In the genomic region with DNA sequence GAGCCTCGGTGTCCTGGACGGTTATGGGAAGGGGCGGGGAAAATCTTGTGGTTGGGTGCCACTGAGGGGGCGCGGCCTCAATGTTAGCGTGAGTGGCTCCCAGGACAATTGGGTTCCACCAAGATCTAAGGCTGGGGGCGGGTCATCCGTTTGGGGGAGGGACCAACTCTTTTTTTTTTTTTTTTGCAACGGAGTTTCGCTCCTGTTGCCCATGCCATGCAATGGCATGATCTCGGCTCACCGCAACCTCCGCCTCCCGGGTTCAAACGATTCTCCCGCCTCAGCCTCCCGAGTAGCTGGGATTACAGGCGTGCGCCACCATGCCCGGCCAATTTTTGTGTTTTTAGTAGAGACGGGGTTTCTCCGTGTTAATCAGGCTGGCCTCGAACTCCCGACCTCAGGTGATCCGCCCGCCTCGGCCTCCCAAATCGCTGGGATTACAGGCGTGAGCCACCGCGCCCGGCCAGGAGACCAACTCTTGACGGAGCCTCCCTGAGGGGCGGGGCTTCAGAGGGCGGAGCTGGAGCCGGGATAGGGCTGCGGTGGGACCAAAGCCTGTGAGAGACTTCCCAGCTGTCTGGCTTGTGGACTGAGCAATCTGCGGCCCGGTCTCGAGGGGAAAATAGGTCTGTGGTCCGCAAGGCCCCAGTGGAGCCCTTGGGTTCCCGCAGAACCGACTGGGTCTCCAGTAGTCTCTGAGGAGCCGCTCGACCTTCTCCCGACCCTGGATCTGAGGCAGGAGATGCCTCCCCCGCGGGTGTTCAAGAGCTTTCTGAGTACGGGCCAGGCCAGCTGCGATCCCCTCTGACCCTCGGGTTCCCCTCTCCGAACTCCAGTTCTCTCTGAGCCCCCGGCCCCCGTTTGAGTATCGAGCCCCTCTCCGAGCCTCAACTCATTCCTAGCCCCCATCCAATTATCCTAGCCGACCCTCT, we compare ENCODE assay signal across 1 cellular context.
A peak's percentile ranks its signal among the peaks of the same experiment; 100 is the strongest.
TF ChIP-seq lines count a peak whose summit lies in the region.

No MANE protein-coding gene starts in this region.

TF ChIP-seq in HepG2, 621 proteins besides CTCF, POLR2A, EP300 and RAD21 (continued from another document and continues in another):
- TF ChIP-seq ZNF205 (CRISPR knock-in tag; IDR thresholded peaks at IDR 0.05), result peak; percentile 84
- TF ChIP-seq, protein P1, sequence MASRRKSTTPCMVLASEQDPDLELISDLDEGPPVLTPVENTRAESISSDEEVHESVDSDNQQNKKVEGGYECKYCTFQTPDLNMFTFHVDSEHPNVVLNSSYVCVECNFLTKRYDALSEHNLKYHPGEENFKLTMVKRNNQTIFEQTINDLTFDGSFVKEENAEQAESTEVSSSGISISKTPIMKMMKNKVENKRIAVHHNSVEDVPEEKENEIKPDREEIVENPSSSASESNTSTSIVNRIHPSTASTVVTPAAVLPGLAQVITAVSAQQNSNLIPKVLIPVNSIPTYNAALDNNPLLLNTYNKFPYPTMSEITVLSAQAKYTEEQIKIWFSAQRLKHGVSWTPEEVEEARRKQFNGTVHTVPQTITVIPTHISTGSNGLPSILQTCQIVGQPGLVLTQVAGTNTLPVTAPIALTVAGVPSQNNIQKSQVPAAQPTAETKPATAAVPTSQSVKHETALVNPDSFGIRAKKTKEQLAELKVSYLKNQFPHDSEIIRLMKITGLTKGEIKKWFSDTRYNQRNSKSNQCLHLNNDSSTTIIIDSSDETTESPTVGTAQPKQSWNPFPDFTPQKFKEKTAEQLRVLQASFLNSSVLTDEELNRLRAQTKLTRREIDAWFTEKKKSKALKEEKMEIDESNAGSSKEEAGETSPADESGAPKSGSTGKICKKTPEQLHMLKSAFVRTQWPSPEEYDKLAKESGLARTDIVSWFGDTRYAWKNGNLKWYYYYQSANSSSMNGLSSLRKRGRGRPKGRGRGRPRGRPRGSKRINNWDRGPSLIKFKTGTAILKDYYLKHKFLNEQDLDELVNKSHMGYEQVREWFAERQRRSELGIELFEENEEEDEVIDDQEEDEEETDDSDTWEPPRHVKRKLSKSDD (CRISPR knock-in tag; IDR thresholded peaks at IDR 0.05; ENCODE audit: low read depth), result peak; percentile 63
- no peak for TF ChIP-seq CENPX (CRISPR knock-in tag; IDR thresholded peaks at IDR 0.05)
- TF ChIP-seq ZNF678 (CRISPR knock-in tag; IDR thresholded peaks at IDR 0.05), result no peak; the same call in 1 of the 2 replicates
- TF ChIP-seq MTF1 (CRISPR knock-in tag; IDR thresholded peaks at IDR 0.05), result no peak
- TF ChIP-seq, protein P2, sequence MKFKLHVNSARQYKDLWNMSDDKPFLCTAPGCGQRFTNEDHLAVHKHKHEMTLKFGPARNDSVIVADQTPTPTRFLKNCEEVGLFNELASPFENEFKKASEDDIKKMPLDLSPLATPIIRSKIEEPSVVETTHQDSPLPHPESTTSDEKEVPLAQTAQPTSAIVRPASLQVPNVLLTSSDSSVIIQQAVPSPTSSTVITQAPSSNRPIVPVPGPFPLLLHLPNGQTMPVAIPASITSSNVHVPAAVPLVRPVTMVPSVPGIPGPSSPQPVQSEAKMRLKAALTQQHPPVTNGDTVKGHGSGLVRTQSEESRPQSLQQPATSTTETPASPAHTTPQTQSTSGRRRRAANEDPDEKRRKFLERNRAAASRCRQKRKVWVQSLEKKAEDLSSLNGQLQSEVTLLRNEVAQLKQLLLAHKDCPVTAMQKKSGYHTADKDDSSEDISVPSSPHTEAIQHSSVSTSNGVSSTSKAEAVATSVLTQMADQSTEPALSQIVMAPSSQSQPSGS (CRISPR knock-in tag; IDR thresholded peaks at IDR 0.05), result peak; percentile 78; the same call in 1 of the 2 replicates
- TF ChIP-seq NR3C1 (CRISPR knock-in tag; IDR thresholded peaks at IDR 0.05), result no peak
- TF ChIP-seq NFIB (CRISPR knock-in tag; IDR thresholded peaks at IDR 0.05; ENCODE audit: borderline replicate concordance), result 0 out of 2 replicates have a peak, but pooled peaks have one; percentile 62
- no peak for TF ChIP-seq JUN (CRISPR knock-in tag; IDR thresholded peaks at IDR 0.05)
- TF ChIP-seq RFX3 (CRISPR knock-in tag; IDR thresholded peaks at IDR 0.05), result no peak
- TF ChIP-seq RARA (CRISPR knock-in tag; IDR thresholded peaks at IDR 0.05), result peak; percentile 41; the same call in 1 of the 2 replicates
- TF ChIP-seq, protein P3, sequence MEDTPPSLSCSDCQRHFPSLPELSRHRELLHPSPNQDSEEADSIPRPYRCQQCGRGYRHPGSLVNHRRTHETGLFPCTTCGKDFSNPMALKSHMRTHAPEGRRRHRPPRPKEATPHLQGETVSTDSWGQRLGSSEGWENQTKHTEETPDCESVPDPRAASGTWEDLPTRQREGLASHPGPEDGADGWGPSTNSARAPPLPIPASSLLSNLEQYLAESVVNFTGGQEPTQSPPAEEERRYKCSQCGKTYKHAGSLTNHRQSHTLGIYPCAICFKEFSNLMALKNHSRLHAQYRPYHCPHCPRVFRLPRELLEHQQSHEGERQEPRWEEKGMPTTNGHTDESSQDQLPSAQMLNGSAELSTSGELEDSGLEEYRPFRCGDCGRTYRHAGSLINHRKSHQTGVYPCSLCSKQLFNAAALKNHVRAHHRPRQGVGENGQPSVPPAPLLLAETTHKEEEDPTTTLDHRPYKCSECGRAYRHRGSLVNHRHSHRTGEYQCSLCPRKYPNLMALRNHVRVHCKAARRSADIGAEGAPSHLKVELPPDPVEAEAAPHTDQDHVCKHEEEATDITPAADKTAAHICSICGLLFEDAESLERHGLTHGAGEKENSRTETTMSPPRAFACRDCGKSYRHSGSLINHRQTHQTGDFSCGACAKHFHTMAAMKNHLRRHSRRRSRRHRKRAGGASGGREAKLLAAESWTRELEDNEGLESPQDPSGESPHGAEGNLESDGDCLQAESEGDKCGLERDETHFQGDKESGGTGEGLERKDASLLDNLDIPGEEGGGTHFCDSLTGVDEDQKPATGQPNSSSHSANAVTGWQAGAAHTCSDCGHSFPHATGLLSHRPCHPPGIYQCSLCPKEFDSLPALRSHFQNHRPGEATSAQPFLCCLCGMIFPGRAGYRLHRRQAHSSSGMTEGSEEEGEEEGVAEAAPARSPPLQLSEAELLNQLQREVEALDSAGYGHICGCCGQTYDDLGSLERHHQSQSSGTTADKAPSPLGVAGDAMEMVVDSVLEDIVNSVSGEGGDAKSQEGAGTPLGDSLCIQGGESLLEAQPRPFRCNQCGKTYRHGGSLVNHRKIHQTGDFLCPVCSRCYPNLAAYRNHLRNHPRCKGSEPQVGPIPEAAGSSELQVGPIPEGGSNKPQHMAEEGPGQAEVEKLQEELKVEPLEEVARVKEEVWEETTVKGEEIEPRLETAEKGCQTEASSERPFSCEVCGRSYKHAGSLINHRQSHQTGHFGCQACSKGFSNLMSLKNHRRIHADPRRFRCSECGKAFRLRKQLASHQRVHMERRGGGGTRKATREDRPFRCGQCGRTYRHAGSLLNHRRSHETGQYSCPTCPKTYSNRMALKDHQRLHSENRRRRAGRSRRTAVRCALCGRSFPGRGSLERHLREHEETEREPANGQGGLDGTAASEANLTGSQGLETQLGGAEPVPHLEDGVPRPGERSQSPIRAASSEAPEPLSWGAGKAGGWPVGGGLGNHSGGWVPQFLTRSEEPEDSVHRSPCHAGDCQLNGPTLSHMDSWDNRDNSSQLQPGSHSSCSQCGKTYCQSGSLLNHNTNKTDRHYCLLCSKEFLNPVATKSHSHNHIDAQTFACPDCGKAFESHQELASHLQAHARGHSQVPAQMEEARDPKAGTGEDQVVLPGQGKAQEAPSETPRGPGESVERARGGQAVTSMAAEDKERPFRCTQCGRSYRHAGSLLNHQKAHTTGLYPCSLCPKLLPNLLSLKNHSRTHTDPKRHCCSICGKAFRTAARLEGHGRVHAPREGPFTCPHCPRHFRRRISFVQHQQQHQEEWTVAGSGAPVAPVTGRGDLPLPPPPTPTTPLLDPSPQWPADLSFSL (CRISPR knock-in tag; IDR thresholded peaks at IDR 0.05), result no peak
- TF ChIP-seq REL (CRISPR knock-in tag; conservative IDR thresholded peaks at IDR 0.05), result no peak
- TF ChIP-seq, protein P4, sequence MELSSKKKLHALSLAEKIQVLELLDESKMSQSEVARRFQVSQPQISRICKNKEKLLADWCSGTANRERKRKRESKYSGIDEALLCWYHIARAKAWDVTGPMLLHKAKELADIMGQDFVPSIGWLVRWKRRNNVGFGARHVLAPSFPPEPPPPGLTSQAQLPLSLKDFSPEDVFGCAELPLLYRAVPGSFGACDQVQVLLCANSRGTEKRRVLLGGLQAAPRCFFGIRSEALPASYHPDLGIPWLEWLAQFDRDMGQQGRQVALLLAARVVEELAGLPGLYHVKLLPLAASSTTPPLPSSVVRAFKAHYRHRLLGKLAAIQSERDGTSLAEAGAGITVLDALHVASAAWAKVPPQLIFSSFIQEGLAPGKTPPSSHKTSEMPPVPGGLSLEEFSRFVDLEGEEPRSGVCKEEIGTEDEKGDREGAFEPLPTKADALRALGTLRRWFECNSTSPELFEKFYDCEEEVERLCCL (CRISPR knock-in tag; IDR thresholded peaks at IDR 0.05; ENCODE audit: borderline replicate concordance), result no peak; the same call in 1 of the 2 replicates
- TF ChIP-seq, protein P5, sequence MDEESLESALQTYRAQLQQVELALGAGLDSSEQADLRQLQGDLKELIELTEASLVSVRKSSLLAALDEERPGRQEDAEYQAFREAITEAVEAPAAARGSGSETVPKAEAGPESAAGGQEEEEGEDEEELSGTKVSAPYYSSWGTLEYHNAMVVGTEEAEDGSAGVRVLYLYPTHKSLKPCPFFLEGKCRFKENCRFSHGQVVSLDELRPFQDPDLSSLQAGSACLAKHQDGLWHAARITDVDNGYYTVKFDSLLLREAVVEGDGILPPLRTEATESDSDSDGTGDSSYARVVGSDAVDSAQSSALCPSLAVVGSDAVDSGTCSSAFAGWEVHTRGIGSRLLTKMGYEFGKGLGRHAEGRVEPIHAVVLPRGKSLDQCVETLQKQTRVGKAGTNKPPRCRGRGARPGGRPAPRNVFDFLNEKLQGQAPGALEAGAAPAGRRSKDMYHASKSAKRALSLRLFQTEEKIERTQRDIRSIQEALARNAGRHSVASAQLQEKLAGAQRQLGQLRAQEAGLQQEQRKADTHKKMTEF (CRISPR knock-in tag; IDR thresholded peaks at IDR 0.05), result peak; percentile 81
- TF ChIP-seq HOXA5 (CRISPR knock-in tag; IDR thresholded peaks at IDR 0.05), result peak; percentile 65
- TF ChIP-seq, protein P6, sequence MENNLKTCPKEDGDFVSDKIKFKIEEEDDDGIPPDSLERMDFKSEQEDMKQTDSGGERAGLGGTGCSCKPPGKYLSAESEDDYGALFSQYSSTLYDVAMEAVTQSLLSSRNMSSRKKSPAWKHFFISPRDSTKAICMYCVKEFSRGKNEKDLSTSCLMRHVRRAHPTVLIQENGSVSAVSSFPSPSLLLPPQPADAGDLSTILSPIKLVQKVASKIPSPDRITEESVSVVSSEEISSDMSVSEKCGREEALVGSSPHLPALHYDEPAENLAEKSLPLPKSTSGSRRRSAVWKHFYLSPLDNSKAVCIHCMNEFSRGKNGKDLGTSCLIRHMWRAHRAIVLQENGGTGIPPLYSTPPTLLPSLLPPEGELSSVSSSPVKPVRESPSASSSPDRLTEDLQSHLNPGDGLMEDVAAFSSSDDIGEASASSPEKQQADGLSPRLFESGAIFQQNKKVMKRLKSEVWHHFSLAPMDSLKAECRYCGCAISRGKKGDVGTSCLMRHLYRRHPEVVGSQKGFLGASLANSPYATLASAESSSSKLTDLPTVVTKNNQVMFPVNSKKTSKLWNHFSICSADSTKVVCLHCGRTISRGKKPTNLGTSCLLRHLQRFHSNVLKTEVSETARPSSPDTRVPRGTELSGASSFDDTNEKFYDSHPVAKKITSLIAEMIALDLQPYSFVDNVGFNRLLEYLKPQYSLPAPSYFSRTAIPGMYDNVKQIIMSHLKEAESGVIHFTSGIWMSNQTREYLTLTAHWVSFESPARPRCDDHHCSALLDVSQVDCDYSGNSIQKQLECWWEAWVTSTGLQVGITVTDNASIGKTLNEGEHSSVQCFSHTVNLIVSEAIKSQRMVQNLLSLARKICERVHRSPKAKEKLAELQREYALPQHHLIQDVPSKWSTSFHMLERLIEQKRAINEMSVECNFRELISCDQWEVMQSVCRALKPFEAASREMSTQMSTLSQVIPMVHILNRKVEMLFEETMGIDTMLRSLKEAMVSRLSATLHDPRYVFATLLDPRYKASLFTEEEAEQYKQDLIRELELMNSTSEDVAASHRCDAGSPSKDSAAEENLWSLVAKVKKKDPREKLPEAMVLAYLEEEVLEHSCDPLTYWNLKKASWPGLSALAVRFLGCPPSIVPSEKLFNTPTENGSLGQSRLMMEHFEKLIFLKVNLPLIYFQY (CRISPR knock-in tag; IDR thresholded peaks at IDR 0.05; ENCODE audit: borderline replicate concordance), result peak; percentile 65
- TF ChIP-seq KDM4B (CRISPR knock-in tag; IDR thresholded peaks at IDR 0.05), result no peak
- peak; percentile 77 for TF ChIP-seq ZNF607 (CRISPR knock-in tag; IDR thresholded peaks at IDR 0.05; ENCODE audit: borderline replicate concordance)
- TF ChIP-seq U2AF2 (IDR thresholded peaks at IDR 0.05; ENCODE audit: low read depth, low read length), result 0 out of 2 replicates have a peak, but pooled peaks have one; percentile 42
- TF ChIP-seq ZNF768 (CRISPR knock-in tag; IDR thresholded peaks at IDR 0.05), result peak; percentile 69
- TF ChIP-seq PAWR (CRISPR knock-in tag; IDR thresholded peaks at IDR 0.05; ENCODE audit: borderline replicate concordance), result peak; percentile 97; the same call in 1 of the 2 replicates
- TF ChIP-seq, protein P7, sequence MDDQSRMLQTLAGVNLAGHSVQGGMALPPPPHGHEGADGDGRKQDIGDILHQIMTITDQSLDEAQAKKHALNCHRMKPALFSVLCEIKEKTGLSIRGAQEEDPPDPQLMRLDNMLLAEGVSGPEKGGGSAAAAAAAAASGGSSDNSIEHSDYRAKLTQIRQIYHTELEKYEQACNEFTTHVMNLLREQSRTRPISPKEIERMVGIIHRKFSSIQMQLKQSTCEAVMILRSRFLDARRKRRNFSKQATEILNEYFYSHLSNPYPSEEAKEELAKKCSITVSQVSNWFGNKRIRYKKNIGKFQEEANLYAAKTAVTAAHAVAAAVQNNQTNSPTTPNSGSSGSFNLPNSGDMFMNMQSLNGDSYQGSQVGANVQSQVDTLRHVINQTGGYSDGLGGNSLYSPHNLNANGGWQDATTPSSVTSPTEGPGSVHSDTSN (CRISPR knock-in tag; IDR thresholded peaks at IDR 0.05; ENCODE audit: borderline replicate concordance), result no peak; the same call in 1 of the 2 replicates
- peak; percentile 73; the same call in 1 of the 2 replicates for TF ChIP-seq BRCA1 (CRISPR knock-in tag; IDR thresholded peaks at IDR 0.05)
- TF ChIP-seq ARHGAP35 (CRISPR knock-in tag; IDR thresholded peaks at IDR 0.05; ENCODE audit: borderline replicate concordance), result peak; percentile 91
- peak; percentile 19; the same call in 1 of the 2 replicates for TF ChIP-seq CHCHD3 (CRISPR knock-in tag; IDR thresholded peaks at IDR 0.05)
- TF ChIP-seq SMAD9 (CRISPR knock-in tag; IDR thresholded peaks at IDR 0.05), result 0 out of 2 replicates have a peak, but pooled peaks have one; percentile 66
- no peak for TF ChIP-seq HNRNPH1 (optimal IDR thresholded peaks at IDR 0.05; ENCODE audit: low read depth, low read length)
- peak; percentile 74 for TF ChIP-seq ZNF24 (IDR thresholded peaks at IDR 0.05)
- TF ChIP-seq, protein P8, sequence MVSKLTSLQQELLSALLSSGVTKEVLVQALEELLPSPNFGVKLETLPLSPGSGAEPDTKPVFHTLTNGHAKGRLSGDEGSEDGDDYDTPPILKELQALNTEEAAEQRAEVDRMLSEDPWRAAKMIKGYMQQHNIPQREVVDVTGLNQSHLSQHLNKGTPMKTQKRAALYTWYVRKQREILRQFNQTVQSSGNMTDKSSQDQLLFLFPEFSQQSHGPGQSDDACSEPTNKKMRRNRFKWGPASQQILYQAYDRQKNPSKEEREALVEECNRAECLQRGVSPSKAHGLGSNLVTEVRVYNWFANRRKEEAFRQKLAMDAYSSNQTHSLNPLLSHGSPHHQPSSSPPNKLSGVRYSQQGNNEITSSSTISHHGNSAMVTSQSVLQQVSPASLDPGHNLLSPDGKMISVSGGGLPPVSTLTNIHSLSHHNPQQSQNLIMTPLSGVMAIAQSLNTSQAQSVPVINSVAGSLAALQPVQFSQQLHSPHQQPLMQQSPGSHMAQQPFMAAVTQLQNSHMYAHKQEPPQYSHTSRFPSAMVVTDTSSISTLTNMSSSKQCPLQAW (CRISPR knock-in tag; IDR thresholded peaks at IDR 0.05), result peak; percentile 88
- TF ChIP-seq ZNF225 (CRISPR knock-in tag; IDR thresholded peaks at IDR 0.05), result no peak
- no peak for TF ChIP-seq MATR3 (CRISPR knock-in tag; IDR thresholded peaks at IDR 0.05)
